Comparison of ENCODE assay signal across 14 cellular contexts in the genomic region with DNA sequence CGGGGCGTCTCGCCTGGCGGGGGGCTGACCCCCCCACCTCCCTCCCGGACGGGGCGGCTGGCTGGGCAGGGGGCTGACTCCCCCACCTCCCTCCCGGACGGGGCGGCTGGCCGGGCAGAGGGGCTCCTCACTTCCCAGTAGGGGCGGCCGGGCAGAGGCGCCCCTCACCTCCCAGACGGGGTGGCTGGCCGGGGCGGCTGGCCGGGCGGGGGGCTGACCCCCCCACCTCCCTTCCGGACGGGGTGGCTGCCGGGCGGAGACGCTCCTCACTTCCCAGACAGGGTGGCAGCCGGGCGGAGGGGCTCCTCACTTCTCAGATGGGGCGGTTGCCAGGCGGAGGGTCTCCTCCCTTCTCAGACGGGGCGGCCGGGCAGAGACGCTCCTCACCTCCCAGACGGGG. TPM values are rescaled to one million over a fixed set of nuclear protein-coding genes. Genes with fewer than 3 reads are reported as not detected.
"Had no signal": no experiment of that assay in that cellular context is flagged by ENCODE, and none has a peak within 500 bp of the region (broad histone marks: within the 10 kb centered on the region; RNA-seq: fewer than 3 reads in every experiment).

No MANE protein-coding gene starts in this region.

RNA-seq across cellular contexts. Expression of a gene that starts 8.8 kb away (rescaled TPM):
- total RNA-seq: activated B cell treated with CpG ODN at 0.5 μM for 24 hours; activated CD4-positive, alpha-beta memory T cell treated with anti-CD3 and anti-CD28 coated beads for 36 hours; activated CD4-positive, alpha-beta memory T cell treated with anti-CD3 and anti-CD28 coated beads, Interleukin-2, amount 10 ng/mL, durations not matched to agents 7 days and 5 days; activated CD4-positive, alpha-beta T cell treated with anti-CD3 and anti-CD28 coated beads for 36 hours; activated CD4-positive, alpha-beta T cell treated with anti-CD3 and anti-CD28 coated beads, Interleukin-2, amount 10 ng/mL, durations not matched to agents 24 days and 14 days; activated CD4-positive, alpha-beta T cell treated with anti-CD3 and anti-CD28 coated beads, Interleukin-2, amount 10 ng/mL, durations not matched to agents 7 days and 5 days; activated CD8-positive, alpha-beta memory T cell treated with anti-CD3 and anti-CD28 coated beads for 36 hours; activated CD8-positive, alpha-beta memory T cell treated with anti-CD3 and anti-CD28 coated beads, Interleukin-2, amount 10 ng/mL, durations not matched to agents 7 days and 5 days; activated CD8-positive, alpha-beta T cell treated with anti-CD3 and anti-CD28 coated beads for 36 hours; activated CD8-positive, alpha-beta T cell treated with anti-CD3 and anti-CD28 coated beads, Interleukin-2, amount 10 ng/mL, durations not matched to agents 7 days and 5 days; T-cell; T-helper 1 cell treated with Interleukin-12 subunit alpha and Interleukin-12 subunit beta and Interleukin-4 antibody, amounts not matched to agents 30 ng/mL and 1 ng/mL, for 36 hours; T-helper 17 cell; T-helper 2 cell treated with Interferon-gamma antibody and Interleukin-4, amounts not matched to agents 100 ng/mL and 5 ng/mL, for 36 hours had no signal

RNA-seq across cellular contexts. Expression of a gene that starts 24.5 kb away (rescaled TPM):
- total RNA-seq: activated B cell treated with CpG ODN at 0.5 μM for 24 hours; activated CD4-positive, alpha-beta memory T cell treated with anti-CD3 and anti-CD28 coated beads for 36 hours; activated CD4-positive, alpha-beta memory T cell treated with anti-CD3 and anti-CD28 coated beads, Interleukin-2, amount 10 ng/mL, durations not matched to agents 7 days and 5 days; activated CD4-positive, alpha-beta T cell treated with anti-CD3 and anti-CD28 coated beads for 36 hours; activated CD4-positive, alpha-beta T cell treated with anti-CD3 and anti-CD28 coated beads, Interleukin-2, amount 10 ng/mL, durations not matched to agents 24 days and 14 days; activated CD4-positive, alpha-beta T cell treated with anti-CD3 and anti-CD28 coated beads, Interleukin-2, amount 10 ng/mL, durations not matched to agents 7 days and 5 days; activated CD8-positive, alpha-beta memory T cell treated with anti-CD3 and anti-CD28 coated beads for 36 hours; activated CD8-positive, alpha-beta memory T cell treated with anti-CD3 and anti-CD28 coated beads, Interleukin-2, amount 10 ng/mL, durations not matched to agents 7 days and 5 days; activated CD8-positive, alpha-beta T cell treated with anti-CD3 and anti-CD28 coated beads for 36 hours; activated CD8-positive, alpha-beta T cell treated with anti-CD3 and anti-CD28 coated beads, Interleukin-2, amount 10 ng/mL, durations not matched to agents 7 days and 5 days; T-cell; T-helper 1 cell treated with Interleukin-12 subunit alpha and Interleukin-12 subunit beta and Interleukin-4 antibody, amounts not matched to agents 30 ng/mL and 1 ng/mL, for 36 hours; T-helper 17 cell; T-helper 2 cell treated with Interferon-gamma antibody and Interleukin-4, amounts not matched to agents 100 ng/mL and 5 ng/mL, for 36 hours had no signal
